In the genomic region with DNA sequence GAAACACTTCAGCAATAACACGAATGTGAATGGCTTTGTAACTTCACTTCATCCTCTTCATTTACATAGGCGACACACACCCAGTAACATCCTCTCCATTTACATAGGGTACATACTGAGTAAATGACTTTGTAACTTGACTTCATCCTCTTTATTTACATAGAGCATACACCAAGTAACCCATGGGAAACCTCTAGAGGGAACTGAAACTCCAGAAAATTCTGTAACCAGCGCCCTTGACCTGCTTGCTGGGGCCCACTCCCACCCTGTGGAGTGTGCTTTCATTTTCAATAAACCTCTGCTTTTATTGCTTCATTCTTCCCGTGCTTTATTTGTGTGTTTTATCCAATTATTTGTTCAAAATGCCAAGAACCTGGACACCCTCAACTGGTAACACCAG, we compare ENCODE assay signal across 12 cellular contexts.
DNase-seq lines count a peak whose midpoint lies in the region; ATAC-seq and TF ChIP-seq lines count a peak whose summit lies in the region.
"Had no signal": no experiment of that assay in that cellular context is flagged by ENCODE, and none has a peak within 500 bp of the region (broad histone marks: within the 10 kb centered on the region; RNA-seq: fewer than 3 reads in every experiment).

No MANE protein-coding gene starts in this region.

- no peak overlapping the region for H4K5ac ChIP-seq in mesendoderm (ENCODE audit: low read length)

- no peak overlapping the region for H3K9ac ChIP-seq in mesendoderm (ENCODE audit: low read length)

- H3K4me3 ChIP-seq in mesendoderm (ENCODE audit: low read length) (no peak overlapping the region), HAP-1 (no peak overlapping the region)

- H3K4ac ChIP-seq in mesendoderm (ENCODE audit: low read depth, low read length) = no peak overlapping the region

- intact Hi-C loops in Right ventricle myocardium superior (cut with DNase I) = no loop called here

- H4K8ac ChIP-seq in mesendoderm (ENCODE audit: low read depth, low read length) = no peak overlapping the region

- H3K18ac ChIP-seq in mesendoderm (ENCODE audit: low read length) = no peak overlapping the region

- DNase-seq in NOMO-1 treated with DMSO at 0.1 percent for 48 hours (lab: John Stamatoyannopoulos, UW; ENCODE audit: unreplicated experiment) (peak; percentile 79), mesendoderm (no peak), Right ventricle myocardium superior (no peak), GM13977 (ENCODE audit: low spot score) (no peak), HAP-1 (ENCODE audit: low spot score in 2 of 2) (no peak)
- DNase-seq: activated CD8-positive, alpha-beta memory T cell treated with anti-CD3 and anti-CD28 coated beads for 24 hours; CD8-positive, alpha-beta memory T cell; natural killer cell; NCI-H2227 treated with DMSO at 0.1 percent for 48 hours had no signal

- no peak overlapping the region for H2BK15ac ChIP-seq in mesendoderm (replicated peaks; ENCODE audit: low read depth)

- H3K36me3 ChIP-seq in mesendoderm (ENCODE audit: control insufficient read depth, insufficient read depth, low read length) (no peaks in the 10 kb centered on the region), HAP-1 (replicated peaks) (no peaks in the 10 kb centered on the region)

- peak; percentile 85 for ATAC-seq in GM18861 (IDR thresholded peaks at IDR 0.05; ENCODE audit: unreplicated experiment)
- peak; percentile 99 for ATAC-seq in GM21526 (IDR thresholded peaks at IDR 0.05; ENCODE audit: low FRiP score, unreplicated experiment)
- peak; percentile 90 for ATAC-seq in HG03095 (IDR thresholded peaks at IDR 0.05; ENCODE audit: unreplicated experiment)
- no peak for ATAC-seq in Right ventricle myocardium superior (ENCODE audit: poor library complexity)
- ATAC-seq: natural killer cell had no signal

- no peak overlapping the region for H3K23ac ChIP-seq in mesendoderm (ENCODE audit: low read length)

- no peak for TF ChIP-seq CTCF in GM13977 (IDR thresholded peaks at IDR 0.05; ENCODE audit: extremely low read depth, insufficient read depth, missing control alignments)

- no peak overlapping the region for H3K27ac ChIP-seq in mesendoderm (ENCODE audit: low read depth, low read length)

- H3K56ac ChIP-seq in mesendoderm (ENCODE audit: low read length) = no peak overlapping the region

- no peak overlapping the region for H2BK120ac ChIP-seq in mesendoderm (ENCODE audit: low read depth, low read length)

- in situ Hi-C loops in GM13977 (cut with MboI; ENCODE audit: low pct_unique_long_range_greater_than_20kb, low sequenced_read_pairs, unreplicated experiment) (no loop called here), HAP-1 (cut with MboI; ENCODE audit: low sequenced_read_pairs) (loop anchor here (25.0 kb wide), 1 partner anchor 720 kb away; no protein-coding TSS in a partner anchor)

- no peaks in the 10 kb centered on the region for H3K79me2 ChIP-seq in mesendoderm (ENCODE audit: control insufficient read depth, insufficient read depth, low read length)

- H2BK5ac ChIP-seq in mesendoderm (ENCODE audit: low read length) = no peak overlapping the region

- H3K9me3 ChIP-seq in HAP-1 = no peaks in the 10 kb centered on the region

- no peak overlapping the region for H3K4me2 ChIP-seq in mesendoderm (ENCODE audit: low read length)

- no peaks in the 10 kb centered on the region for H3K79me1 ChIP-seq in mesendoderm (ENCODE audit: low read length)

- no peaks in the 10 kb centered on the region for H3K4me1 ChIP-seq in mesendoderm (ENCODE audit: control insufficient read depth, low read depth, low read length)
- no peaks in the 10 kb centered on the region for H3K4me1 ChIP-seq in HAP-1

- no peak overlapping the region for H2AK5ac ChIP-seq in mesendoderm (ENCODE audit: low read length)

- no CpG with 5 or more reads among the region's 4 CpGs for WGBS in mesendoderm (ENCODE audit: extremely low coverage, insufficient coverage, low lambda C conversion rate)

- H3K27me3 ChIP-seq in mesendoderm (ENCODE audit: insufficient read depth, low read length, poor library complexity) = no peaks in the 10 kb centered on the region
- H3K27me3 ChIP-seq in HAP-1 (ENCODE audit: low read depth) = no peaks in the 10 kb centered on the region
